Comparison of ENCODE assay signal across 1 cellular context in genomic region chr20:25048519-25048952, GRCh38.
TF ChIP-seq lines count a peak whose summit lies in the region.

No MANE protein-coding gene starts in this region.

TF ChIP-seq in GM23338, 12 proteins besides CTCF, POLR2A, EP300 and RAD21 (continued from another document):
- TF ChIP-seq REST (IDR thresholded peaks at IDR 0.05; ENCODE audit: unreplicated experiment) (no peak), EZH2phosphoT487 (IDR thresholded peaks at IDR 0.05; ENCODE audit: unreplicated experiment) (no peak), JUNB (IDR thresholded peaks at IDR 0.05; ENCODE audit: unreplicated experiment) (no peak), POLR2AphosphoS5 (IDR thresholded peaks at IDR 0.05; ENCODE audit: low read depth) (no peak), ZNF114 (CRISPR knock-in tag; IDR thresholded peaks at IDR 0.05) (no peak), ZNF331 (CRISPR knock-in tag; IDR thresholded peaks at IDR 0.05; ENCODE audit: low read depth) (no peak), ZNF462 (CRISPR knock-in tag; IDR thresholded peaks at IDR 0.05) (no peak), EZH2 (IDR thresholded peaks at IDR 0.05; ENCODE audit: low read depth, unreplicated experiment) (no peak), STAT1 (IDR thresholded peaks at IDR 0.05; ENCODE audit: unreplicated experiment) (no peak), NANOG (IDR thresholded peaks at IDR 0.05; ENCODE audit: borderline replicate concordance) (no peak)
- TF ChIP-seq, protein P1, sequence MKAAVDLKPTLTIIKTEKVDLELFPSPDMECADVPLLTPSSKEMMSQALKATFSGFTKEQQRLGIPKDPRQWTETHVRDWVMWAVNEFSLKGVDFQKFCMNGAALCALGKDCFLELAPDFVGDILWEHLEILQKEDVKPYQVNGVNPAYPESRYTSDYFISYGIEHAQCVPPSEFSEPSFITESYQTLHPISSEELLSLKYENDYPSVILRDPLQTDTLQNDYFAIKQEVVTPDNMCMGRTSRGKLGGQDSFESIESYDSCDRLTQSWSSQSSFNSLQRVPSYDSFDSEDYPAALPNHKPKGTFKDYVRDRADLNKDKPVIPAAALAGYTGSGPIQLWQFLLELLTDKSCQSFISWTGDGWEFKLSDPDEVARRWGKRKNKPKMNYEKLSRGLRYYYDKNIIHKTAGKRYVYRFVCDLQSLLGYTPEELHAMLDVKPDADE (IDR thresholded peaks at IDR 0.05) = no peak
TF ChIP-seq in GM23338: peak in this region for 0.
